ENCODE assay signal across 27 cellular contexts in genomic region chr5:20359377-20359776, GRCh38.
"Had no signal": no experiment of that assay in that cellular context is flagged by ENCODE, and none has a peak within 500 bp of the region (broad histone marks: within the 10 kb centered on the region; RNA-seq: fewer than 3 reads in every experiment).

No MANE protein-coding gene starts in this region.

- H3K36me3 ChIP-seq: gastrocnemius medialis, left lung, neutrophil, pancreas, sigmoid colon, stomach, thyroid gland, vagina had no signal

- H3K4me3 Mint-ChIP-seq: endodermal cell; mesothelial cell of epicardium; naive B cell; natural killer cell treated with Interleukin-12 subunit alpha and Interleukin-12 subunit beta and Interleukin-15 and Interleukin-18, amount 100 ng/mL, for 72 hours; neural crest cell; stimulated activated effector memory CD8-positive, alpha-beta T cell treated with anti-CD3 and anti-CD28 coated beads, Interleukin-12 subunit alpha, Interleukin-12 subunit beta, amount 100 ng/mL, for 72 hours had no signal

- H3K27ac Mint-ChIP-seq: endodermal cell; mesothelial cell of epicardium; naive B cell; natural killer cell treated with Interleukin-12 subunit alpha and Interleukin-12 subunit beta and Interleukin-15 and Interleukin-18, amount 100 ng/mL, for 72 hours; stimulated activated effector memory CD8-positive, alpha-beta T cell treated with anti-CD3 and anti-CD28 coated beads, Interleukin-12 subunit alpha, Interleukin-12 subunit beta, amount 100 ng/mL, for 72 hours had no signal

- H3K27ac ChIP-seq: dorsolateral prefrontal cortex, epithelial cell of prostate, gastrocnemius medialis, left lung, neutrophil, pancreas, sigmoid colon, stomach, thyroid gland, vagina had no signal

- H3K36me3 Mint-ChIP-seq: mesothelial cell of epicardium; naive B cell; natural killer cell treated with Interleukin-12 subunit alpha and Interleukin-12 subunit beta and Interleukin-15 and Interleukin-18, amount 100 ng/mL, for 72 hours; stimulated activated effector memory CD8-positive, alpha-beta T cell treated with anti-CD3 and anti-CD28 coated beads, Interleukin-12 subunit alpha, Interleukin-12 subunit beta, amount 100 ng/mL, for 72 hours had no signal

- H3K4me1 ChIP-seq: gastrocnemius medialis, left lung, sigmoid colon, thyroid gland, vagina had no signal

- H3K9me3 Mint-ChIP-seq: neural crest cell had no signal

- H3K4me1 Mint-ChIP-seq: endodermal cell; naive B cell; neural crest cell; stimulated activated effector memory CD8-positive, alpha-beta T cell treated with anti-CD3 and anti-CD28 coated beads, Interleukin-12 subunit alpha, Interleukin-12 subunit beta, amount 100 ng/mL, for 72 hours had no signal

- H3K27me3 ChIP-seq: dorsolateral prefrontal cortex, gastrocnemius medialis, left lung, neutrophil, pancreas, sigmoid colon, stomach, thyroid gland, vagina had no signal

- H3K4me3 ChIP-seq: dorsolateral prefrontal cortex, gastrocnemius medialis, left lung, mucosa of descending colon, pancreas, sigmoid colon, stomach, thyroid gland, vagina had no signal

- DNase-seq: dorsolateral prefrontal cortex; effector CD4-positive, alpha-beta T cell; endodermal cell; foreskin fibroblast; gastrocnemius medialis; head of caudate nucleus; kidney; left lung; mesenchymal stem cell; mucosa of descending colon; naive B cell; pancreas; right cardiac atrium; sigmoid colon; stimulated activated CD4-positive, alpha-beta T cell treated with anti-CD3 and anti-CD28 coated beads, Interleukin-2, amount 100 ng/mL, for 24 hours; stimulated activated CD4-positive, alpha-beta T cell treated with anti-CD3 and anti-CD28 coated beads, Interleukin-4, amount 100 ng/mL, for 24 hours; stimulated activated naive CD4-positive, alpha-beta T cell treated with Interleukin-2 at 50 U/mL for 16 hours; stomach; thyroid gland; trophoblast cell had no signal

- H3K27me3 Mint-ChIP-seq: naive B cell; natural killer cell treated with Interleukin-12 subunit alpha and Interleukin-12 subunit beta and Interleukin-15 and Interleukin-18, amount 100 ng/mL, for 72 hours had no signal

- H3K9me3 ChIP-seq: gastrocnemius medialis, neutrophil, pancreas, sigmoid colon, stomach, thyroid gland, vagina had no signal
